1 cellular context compared by ENCODE assay signal in the genomic region with DNA sequence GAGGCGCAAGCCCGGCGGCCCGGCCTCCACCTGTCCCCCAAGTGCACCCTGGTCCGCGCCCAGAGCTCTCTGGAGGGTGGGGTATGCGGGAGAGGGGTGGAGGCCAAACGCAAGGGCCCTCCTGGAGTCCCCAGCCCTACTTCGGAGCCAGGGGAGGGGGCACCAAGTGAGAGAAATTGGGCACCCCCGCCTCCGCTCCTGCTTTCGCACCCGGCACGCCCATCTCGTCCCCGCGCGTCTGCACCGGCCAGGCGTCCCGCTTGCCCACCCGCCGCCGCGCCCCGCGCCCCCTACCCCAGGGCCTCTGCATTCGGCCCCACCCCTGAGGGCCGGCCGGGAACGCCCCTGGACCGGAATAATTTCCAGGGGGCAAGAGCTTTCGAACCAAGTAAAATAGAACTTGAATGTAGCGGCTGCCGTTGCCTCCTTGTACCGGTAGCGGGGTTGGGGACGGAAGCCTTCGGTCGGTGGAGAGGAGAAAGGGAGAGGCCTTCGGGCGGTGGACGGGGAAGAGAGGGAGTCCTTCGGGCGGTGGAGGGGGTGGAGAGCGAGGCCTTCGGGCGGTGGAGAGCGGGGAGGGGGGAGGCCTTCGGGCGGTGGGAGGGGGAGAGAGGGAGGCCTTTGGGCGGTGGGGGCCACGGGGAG.
TF ChIP-seq lines count a peak whose summit lies in the region.

No MANE protein-coding gene starts in this region.

TF ChIP-seq in endothelial cell of umbilical vein, 7 proteins besides CTCF, POLR2A, EP300 and RAD21:
- TF ChIP-seq MYC (IDR thresholded peaks at IDR 0.05; ENCODE audit: low read depth, low read length) (no peak), GATA2 (IDR thresholded peaks at IDR 0.05; ENCODE audit: insufficient read depth, insufficient read length, low read depth, low read length) (no peak), EZH2 (IDR thresholded peaks at IDR 0.05; ENCODE audit: borderline replicate concordance, low read depth, low read length, severe bottlenecking) (no peak), POLR2AphosphoS5 (IDR thresholded peaks at IDR 0.05; ENCODE audit: insufficient read depth, low read depth, low read length) (no peak), FOS (IDR thresholded peaks at IDR 0.05; ENCODE audit: borderline replicate concordance, insufficient read depth, low read length) (no peak), JUN (IDR thresholded peaks at IDR 0.05; ENCODE audit: borderline replicate concordance, insufficient read depth, insufficient read length, low read depth) (no peak)
- TF ChIP-seq, protein P1, sequence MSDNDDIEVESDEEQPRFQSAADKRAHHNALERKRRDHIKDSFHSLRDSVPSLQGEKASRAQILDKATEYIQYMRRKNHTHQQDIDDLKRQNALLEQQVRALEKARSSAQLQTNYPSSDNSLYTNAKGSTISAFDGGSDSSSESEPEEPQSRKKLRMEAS (IDR thresholded peaks at IDR 0.05; ENCODE audit: insufficient read depth, insufficient read length), result no peak
